ENCODE assay signal across 15 cellular contexts in genomic region chr1:115644109-115644508, GRCh38. TPM values are rescaled to one million over a fixed set of nuclear protein-coding genes. Genes with fewer than 3 reads are reported as not detected.
A peak's percentile ranks its signal among the peaks of the same experiment; 100 is the strongest.
DNase-seq lines count a peak whose midpoint lies in the region; ATAC-seq and TF ChIP-seq lines count a peak whose summit lies in the region.
"Had no signal": no experiment of that assay in that cellular context is flagged by ENCODE, and none has a peak within 500 bp of the region (broad histone marks: within the 10 kb centered on the region; RNA-seq: fewer than 3 reads in every experiment).

No MANE protein-coding gene starts in this region.

- H3K4me2 ChIP-seq in BLaER1 (peak overlapping the region; percentile 85; the same call in 1 of the 2 replicates), IMR-90 (ENCODE audit: low read depth, low read length) (no peak overlapping the region)

- WGBS in IMR-90 (ENCODE audit: extremely low coverage in 2 of 2, insufficient read length in 1 of 2), 2 experiments: no CpG with 5 or more reads among the region's 3 CpGs

- in situ Hi-C loops in IMR-90 (cut with MboI; ENCODE audit: low sequenced_read_pairs): no loop called here
- in situ Hi-C loops in brain microvascular endothelial cell (cut with HindIII; ENCODE audit: low pct_ligation_motif_present, low sequenced_read_pairs): no loop called here

- no peak overlapping the region for H2AFZ ChIP-seq in IMR-90 (replicated peaks; ENCODE audit: low read length, poor library complexity)

- H3K18ac ChIP-seq in IMR-90 (ENCODE audit: low read depth, low read length): no peak overlapping the region

- H3K23ac ChIP-seq in IMR-90 (ENCODE audit: low read depth, low read length): 0 out of 2 replicates have a peak overlapping the region, but pooled peaks have one; percentile 8

- TF ChIP-seq CTCF in IMR-90 (conservative IDR thresholded peaks at IDR 0.05; ENCODE audit: low read depth, low read length) (no peak), brain (conservative IDR thresholded peaks at IDR 0.05) (no peak), nephron (IDR thresholded peaks at IDR 0.05; ENCODE audit: unreplicated experiment in 3 of 3) (no peak), vagina (IDR thresholded peaks at IDR 0.05) (no peak), brain microvascular endothelial cell (IDR thresholded peaks at IDR 0.05; ENCODE audit: low read depth, low read length, missing control alignments) (no peak)

- H3K27ac ChIP-seq in BLaER1 (no peak overlapping the region), IMR-90 (ENCODE audit: insufficient read depth, low read length) (no peak overlapping the region), vagina (no peak overlapping the region), brain microvascular endothelial cell (no peak overlapping the region)
- H3K27ac ChIP-seq: SK-N-MC had no signal

- intact Hi-C loops in IMR-90 (cut with micrococcal nuclease): loop anchor here (5.0 kb wide), 1 partner anchor 63 kb away; no protein-coding TSS in a partner anchor
- intact Hi-C loops in vagina (cut with DNase I): no loop called here

- H3K9me3 ChIP-seq in BLaER1 (peaks cover 6% of the 10 kb centered on the region), IMR-90 (ENCODE audit: control insufficient read depth, insufficient read depth, low read length) (peaks cover 4% of the 10 kb centered on the region; the same call in 1 of the 2 replicates), vagina (no peaks in the 10 kb centered on the region)

- H2BK20ac ChIP-seq in IMR-90 (ENCODE audit: low read depth, low read length): no peak overlapping the region

- H3K14ac ChIP-seq in IMR-90 (replicated peaks; ENCODE audit: low read depth, low read length): no peak overlapping the region

- no peak overlapping the region for H4K8ac ChIP-seq in IMR-90 (ENCODE audit: low read depth in 2 of 2, low read length in 2 of 2)

- no peak for TF ChIP-seq RAD21 in IMR-90 (IDR thresholded peaks at IDR 0.05; ENCODE audit: low read length)

- no peak overlapping the region for H3K27ac Mint-ChIP-seq in brain
- peak overlapping the region in 1 of 3 experiments; percentile 38 for H3K27ac Mint-ChIP-seq in nephron
- H3K27ac Mint-ChIP-seq: CD14-positive monocyte, IgD-negative memory B cell had no signal

- H3K4me1 ChIP-seq in BLaER1 (peaks cover 34% of the 10 kb centered on the region), IMR-90 (ENCODE audit: control insufficient read depth, insufficient read depth, low read length) (peaks cover 1% of the 10 kb centered on the region; the same call in 1 of the 2 replicates), vagina (peaks cover 49% of the 10 kb centered on the region)

- no peak for TF ChIP-seq POLR2A in IMR-90 (IDR thresholded peaks at IDR 0.05; ENCODE audit: low read depth, low read length)
- TF ChIP-seq POLR2A in vagina (IDR thresholded peaks at IDR 0.05): no peak

- POLR2A ChIA-PET in IMR-90 (lab: Charles Lee; ENCODE audit: unreplicated experiment): no interaction called here

- H3K4me3 ChIP-seq in BLaER1: no peak overlapping the region
- no peak overlapping the region for H3K4me3 ChIP-seq in IMR-90 (ENCODE audit: insufficient read depth, low read depth, low read length)
- no peak overlapping the region for H3K4me3 ChIP-seq in vagina
- no peak overlapping the region for H3K4me3 ChIP-seq in brain microvascular endothelial cell (ENCODE audit: low read depth, low read length)

- BruUV-seq in IMR-90 (replicated peaks; lab: Mats Ljungman, UMichigan): no TSS peak

- H3K4me3 Mint-ChIP-seq in brain: peak overlapping the region in 3 of 5 experiments; percentile 8 to 93 (median 90)
- H3K4me3 Mint-ChIP-seq in nephron: peak overlapping the region; percentile 21 to 42 (median 34)
- H3K4me3 Mint-ChIP-seq: CD14-positive monocyte had no signal

- peaks cover 39% of the 10 kb centered on the region for H3K27me3 Mint-ChIP-seq in brain
- peaks cover 9% of the 10 kb centered on the region for H3K27me3 Mint-ChIP-seq in nephron (ENCODE audit: low read depth)

- peaks cover 5% of the 10 kb centered on the region for H3K9me1 ChIP-seq in IMR-90 (ENCODE audit: insufficient read depth, low read length)

- H3K9ac ChIP-seq in BLaER1 (no peak overlapping the region), IMR-90 (ENCODE audit: low read depth, low read length) (no peak overlapping the region)

- no peak overlapping the region for H2BK120ac ChIP-seq in IMR-90 (ENCODE audit: low read depth, low read length)

- no peak overlapping the region for H2BK5ac ChIP-seq in IMR-90 (ENCODE audit: low read depth, low read length, poor library complexity, severe bottlenecking)

- no peak overlapping the region for H4K91ac ChIP-seq in IMR-90 (ENCODE audit: insufficient read depth, low read depth, low read length)

- H3K4ac ChIP-seq in IMR-90 (ENCODE audit: low read depth, low read length): no peak overlapping the region

- no peak overlapping the region for H4K5ac ChIP-seq in IMR-90 (ENCODE audit: low read depth, low read length)

- H4K20me1 ChIP-seq in BLaER1 (peaks cover 53% of the 10 kb centered on the region), IMR-90 (ENCODE audit: insufficient read depth, low read length) (peaks cover 6% of the 10 kb centered on the region; the same call in 1 of the 2 replicates)

- H3K56ac ChIP-seq in IMR-90 (ENCODE audit: extremely low read depth, insufficient read depth, low read length): no peak overlapping the region

- H3K27me3 ChIP-seq in BLaER1 (no peaks in the 10 kb centered on the region), IMR-90 (ENCODE audit: control insufficient read depth, insufficient read depth, low read length) (no peaks in the 10 kb centered on the region; the same call in 1 of the 2 replicates), vagina (no peaks in the 10 kb centered on the region), brain microvascular endothelial cell (replicated peaks) (no peaks in the 10 kb centered on the region)

- CTCF ChIA-PET in IMR-90 (lab: Yijun Ruan, JAX): interaction anchor here (1.1 kb wide), 1 partner anchor 120 kb away, joined by 3 read pairs; no protein-coding TSS in a partner anchor

- DNase-seq in IMR-90 (no peak), vagina (ENCODE audit: extremely low spot score in 2 of 2) (no peak), brain microvascular endothelial cell (no peak), NCI-H1436 treated with DMSO at 0.1 percent for 48 hours (lab: John Stamatoyannopoulos, UW) (no peak)
- DNase-seq: NCI-H146, NCI-H2081 treated with DMSO at 0.1 percent for 48 hours, NCI-H510A treated with DMSO at 0.1 percent for 48 hours, NCI-H82 had no signal

- peaks cover 12 to 18% (median 15%) of the 10 kb centered on the region in 5 experiments for H3K9me3 Mint-ChIP-seq in brain
- H3K9me3 Mint-ChIP-seq in nephron: peaks cover 15% of the 10 kb centered on the region

- no peak for ATAC-seq in IMR-90 (ENCODE audit: low read depth)
- ATAC-seq: Right ventricle myocardium inferior had no signal

- dilution Hi-C loops in IMR-90 (cut with HindIII; ENCODE audit: low sequenced_read_pairs, unreplicated experiment): no loop called here

- H2BK15ac ChIP-seq in IMR-90 (ENCODE audit: low read depth, low read length): no peak overlapping the region

- no peak overlapping the region for H2AK5ac ChIP-seq in IMR-90 (ENCODE audit: low read depth, low read length)

- no peaks in the 10 kb centered on the region for H3K36me3 ChIP-seq in BLaER1
- H3K36me3 ChIP-seq in IMR-90 (ENCODE audit: control insufficient read depth, insufficient read depth, low read length): no peaks in the 10 kb centered on the region
- H3K36me3 ChIP-seq in vagina: no peaks in the 10 kb centered on the region
- H3K36me3 ChIP-seq in brain microvascular endothelial cell (replicated peaks): no peaks in the 10 kb centered on the region

- peaks cover 12% of the 10 kb centered on the region for H3K36me3 Mint-ChIP-seq in brain
- peaks cover 4% of the 10 kb centered on the region for H3K36me3 Mint-ChIP-seq in nephron (ENCODE audit: low read depth)
- H3K36me3 Mint-ChIP-seq: IgD-negative memory B cell had no signal

- H2AK9ac ChIP-seq in IMR-90 (replicated peaks; ENCODE audit: low read depth, low read length, poor library complexity): no peak overlapping the region

- H3K79me1 ChIP-seq in IMR-90 (ENCODE audit: low read depth in 1 of 2, low read length in 2 of 2): peaks cover 34 to 42% of the 10 kb centered on the region in 2 experiments

- H3K4me1 Mint-ChIP-seq in brain (peaks cover 13% of the 10 kb centered on the region), nephron (peaks cover 14% of the 10 kb centered on the region)

TF ChIP-seq in IMR-90, 13 proteins besides CTCF, POLR2A, EP300 and RAD21 (continues in another document):
- TF ChIP-seq MAZ (IDR thresholded peaks at IDR 0.05; ENCODE audit: borderline replicate concordance, low read depth, low read length) (no peak), SMC3 (IDR thresholded peaks at IDR 0.05; ENCODE audit: low read depth, low read length) (no peak), CEBPB (IDR thresholded peaks at IDR 0.05; ENCODE audit: low read depth, low read length) (no peak), USF2 (IDR thresholded peaks at IDR 0.05; ENCODE audit: low read depth, low read length) (no peak), ELK1 (IDR thresholded peaks at IDR 0.05; ENCODE audit: borderline replicate concordance, low read depth, low read length) (no peak), BHLHE40 (IDR thresholded peaks at IDR 0.05; ENCODE audit: low read depth, low read length) (no peak), RCOR1 (IDR thresholded peaks at IDR 0.05; ENCODE audit: insufficient replicate concordance, low read length) (no peak), RFX5 (IDR thresholded peaks at IDR 0.05; ENCODE audit: low read depth, low read length) (no peak), CHD1 (IDR thresholded peaks at IDR 0.05; ENCODE audit: low read depth, low read length) (no peak)

RNA-seq across cellular contexts. Expression of gene VANGL1, which starts 2.3 kb away (rescaled TPM):
- total RNA-seq in IMR-90 (2012; rRNA removed): 6.1 and 7.5 TPM in 2 replicates
- 6.7 and 7.5 TPM in 2 replicates for polyA plus RNA-seq in IMR-90 (2012; rRNA removed)
- polyA plus RNA-seq in IMR-90 (2012; cell fraction: cytosol; rRNA removed): 3.2 and 4.9 TPM in 2 replicates
- polyA plus RNA-seq in IMR-90 (2012; cell fraction: nucleus; rRNA removed; ENCODE audit: low replicate concordance): 2.0 and 2.8 TPM in 2 replicates
- 10.8 TPM for polyA plus RNA-seq in brain (ENCODE audit: insufficient read depth, low read depth, low replicate concordance)
- 8.1 TPM for total RNA-seq in vagina
